ENCODE assay signal across 7 cellular contexts in the genomic region with DNA sequence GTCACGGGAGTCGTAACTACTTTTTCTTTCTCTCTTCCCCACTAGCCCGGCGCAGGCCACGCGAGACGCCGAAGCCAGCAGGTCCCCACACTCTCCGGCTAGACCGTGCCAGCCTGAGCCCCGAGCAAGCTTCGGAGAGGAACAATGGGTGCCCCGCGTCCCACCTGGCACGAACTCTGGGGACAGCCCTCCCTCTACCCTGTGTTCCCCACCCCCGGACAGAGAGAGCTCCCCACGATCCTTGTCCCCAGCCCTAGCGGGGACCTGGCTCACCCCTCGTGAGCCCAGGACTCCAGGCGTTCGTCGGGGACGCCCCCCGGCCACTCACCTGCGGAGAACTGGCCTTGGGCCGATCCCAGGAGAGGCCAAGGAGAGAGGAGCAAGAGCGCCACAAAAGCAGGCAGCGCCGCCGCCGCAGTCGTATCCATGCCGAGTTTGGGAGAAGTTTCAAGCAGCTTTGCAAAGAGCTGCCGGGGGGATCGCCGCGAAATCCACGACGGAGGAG. TPM values are rescaled to one million over a fixed set of nuclear protein-coding genes. Genes with fewer than 3 reads are reported as not detected.
DNase-seq lines count a peak whose midpoint lies in the region; ATAC-seq and TF ChIP-seq lines count a peak whose summit lies in the region.

No MANE protein-coding gene starts in this region.

- H3K27ac ChIP-seq in PC-9: peak overlapping the region; percentile 91
- peak overlapping the region; percentile 56 to 96 (median 89) for H3K27ac ChIP-seq in adrenal gland
- H3K27ac ChIP-seq in right cardiac atrium (ENCODE audit: low read length): peak overlapping the region; percentile 93
- peak overlapping the region; percentile 90 to 93 (median 92) for H3K27ac ChIP-seq in sigmoid colon

- POLR2A ChIA-PET in PC-9 (lab: Charles Lee; ENCODE audit: unreplicated experiment): interaction anchor here (0.5 to 1.1 kb wide), 11 partner anchors 13 to 1071 kb away, joined by 3 to 23 read pairs (median 4); no protein-coding TSS in a partner anchor

- WGBS in adrenal gland, 4 donors: 0 to 1% (median 1%) methylated on average over 12 to 39 of the region's 39 CpGs
- WGBS in right cardiac atrium: under 1% methylated on average over 39 of the region's 39 CpGs
- WGBS in sigmoid colon, 2 donors: 1% methylated on average over 39 of the region's 39 CpGs

- no peaks in the 10 kb centered on the region; the same call in 1 of the 2 replicates for H3K36me3 ChIP-seq in PC-9 (ENCODE audit: low read depth)
- H3K36me3 ChIP-seq in adrenal gland (replicated peaks in 1 of 2): no peaks in the 10 kb centered on the region
- no peaks in the 10 kb centered on the region for H3K36me3 ChIP-seq in sigmoid colon

- peak overlapping the region; percentile 92 for H3K4me2 ChIP-seq in PC-9

- no peak for TF ChIP-seq EP300 in sigmoid colon (IDR thresholded peaks at IDR 0.05)

- intact Hi-C loops in PC-9 (cut with micrococcal nuclease; ENCODE audit: unreplicated experiment) (loop anchor here (1.0 to 5.0 kb wide), 9 partner anchors 50 to 1057 kb away; no protein-coding TSS in a partner anchor), adrenal gland (cut with DNase I) (no loop called here), right cardiac atrium (cut with DNase I) (loop anchor here in 1 of 4 donors (10.0 kb wide), 2 partner anchors 165 to 185 kb away; no protein-coding TSS in a partner anchor), sigmoid colon (cut with DNase I) (loop anchor here (10.0 kb wide), 2 partner anchors 385 to 525 kb away; no protein-coding TSS in a partner anchor)

- H2AFZ ChIP-seq in PC-9: peak overlapping the region; percentile 95

- TF ChIP-seq POLR2A in adrenal gland (IDR thresholded peaks at IDR 0.05) (no peak), sigmoid colon (IDR thresholded peaks at IDR 0.05) (no peak)

- CTCF ChIA-PET in PC-9 (lab: Charles Lee): interaction anchor here (0.6 to 1.0 kb wide), 8 partner anchors 11 to 703 kb away, joined by 3 to 9 read pairs (median 5); no protein-coding TSS in a partner anchor

- H3K9me3 ChIP-seq in PC-9 (ENCODE audit: insufficient read depth, low read depth) (no peaks in the 10 kb centered on the region), adrenal gland (replicated peaks in 1 of 3) (no peaks in the 10 kb centered on the region), right cardiac atrium (ENCODE audit: control insufficient read depth, low read length) (no peaks in the 10 kb centered on the region), sigmoid colon (no peaks in the 10 kb centered on the region)

- peaks cover 51% of the 10 kb centered on the region for H3K79me2 ChIP-seq in PC-9 (ENCODE audit: low read depth)

- ATAC-seq in GM18870 (IDR thresholded peaks at IDR 0.05; ENCODE audit: unreplicated experiment): peak; percentile 22
- peak; percentile 24 for ATAC-seq in HG02870 (IDR thresholded peaks at IDR 0.05; ENCODE audit: unreplicated experiment)
- peak; percentile 65 to 73 for ATAC-seq in right cardiac atrium

- TF ChIP-seq CTCF in PC-9 (conservative IDR thresholded peaks at IDR 0.05): no peak
- no peak for TF ChIP-seq CTCF in adrenal gland (IDR thresholded peaks at IDR 0.05)
- no peak for TF ChIP-seq CTCF in sigmoid colon (IDR thresholded peaks at IDR 0.05)

- no TSS peak for BruUV-seq in PC-9 (replicated peaks; lab: Mats Ljungman, UMichigan)

- H3K9me2 ChIP-seq in PC-9 (ENCODE audit: insufficient read depth): no peaks in the 10 kb centered on the region

- peaks cover 25% of the 10 kb centered on the region for H3F3A ChIP-seq in PC-9 (ENCODE audit: insufficient read depth, low read depth)

- DNase-seq in PC-9 (no peak), adrenal gland (peak in 5 of 7 donors; percentile 33 to 66 (median 50)), right cardiac atrium (peak in 2 of 3 donors; percentile 49 to 87), sigmoid colon (peak; percentile 78), NCI-H2029 treated with DMSO at 0.1 percent for 48 hours (lab: John Stamatoyannopoulos, UW) (no peak)

- peaks cover 16% of the 10 kb centered on the region; the same call in 1 of the 2 replicates for H4K20me1 ChIP-seq in PC-9 (ENCODE audit: insufficient read depth)

- peak overlapping the region; percentile 81 for H3K4me3 ChIP-seq in PC-9
- peak overlapping the region; percentile 7 to 85 (median 60) for H3K4me3 ChIP-seq in adrenal gland
- H3K4me3 ChIP-seq in right cardiac atrium (ENCODE audit: low read length): peak overlapping the region; percentile 68
- H3K4me3 ChIP-seq in sigmoid colon: peak overlapping the region; percentile 60 to 86 (median 81)

- H3K27me3 ChIP-seq in PC-9 (ENCODE audit: insufficient read depth, low read depth) (no peaks in the 10 kb centered on the region), adrenal gland (no peaks in the 10 kb centered on the region), right cardiac atrium (ENCODE audit: control insufficient read depth, insufficient read depth) (no peaks in the 10 kb centered on the region), sigmoid colon (no peaks in the 10 kb centered on the region)

- H3K4me1 ChIP-seq in PC-9 (replicated peaks; ENCODE audit: insufficient read depth) (peaks cover 54% of the 10 kb centered on the region), adrenal gland (replicated peaks in 1 of 2) (peaks cover 0 to 5% of the 10 kb centered on the region in 2 donors), right cardiac atrium (ENCODE audit: control insufficient read depth, insufficient read depth, low read length) (no peaks in the 10 kb centered on the region), sigmoid colon (peaks cover 0 to 45% (median 41%) of the 10 kb centered on the region in 4 donors)

RNA-seq across cellular contexts. Expression of gene PTPRK, which starts 0.4 kb away (rescaled TPM):
- total RNA-seq in PC-9 (2021) (82.5 and 89.3 TPM in 2 replicates), adrenal gland (10 to 100 TPM; 10.2 to 22.4 (median 16.0) TPM), right cardiac atrium (10 to 100 TPM; 36.5 to 45.7 (median 44.0) TPM), sigmoid colon (10 to 100 TPM; 46.7 to 51.3 (median 47.1) TPM)
- polyA plus RNA-seq in adrenal gland (1 to 10 TPM; 3.2 to 8.0 (median 3.4) TPM), right cardiac atrium (9.6 TPM), sigmoid colon (10 to 100 TPM in 1 of 3 donors, 1 to 10 TPM in 2; 6.0 to 23.2 (median 9.0) TPM)

Comparison
In these comparisons a context has a peak if more than half of its experiments do, and no peak if none do; other contexts are left out.
1. DNase-seq: peak in adrenal gland (5 of 7), right cardiac atrium (2 of 3) and sigmoid colon (single experiment); none in PC-9 (0 of 2) and NCI-H2029 treated with DMSO at 0.1 percent for 48 hours (single experiment).
2. intact Hi-C loops: an anchor here in PC-9 (1.0 to 5.0 kb wide) and sigmoid colon (10.0 kb wide); none called in adrenal gland.
3. Peak in every context shown above with its lines, with median percentiles within 50 percentile points of each other: ATAC-seq, H3K27ac ChIP-seq and H3K4me3 ChIP-seq.